ENCODE assay signal across 1 cellular context in genomic region chr22:40241200-40241763, GRCh38.
A peak's percentile ranks its signal among the peaks of the same experiment; 100 is the strongest.
TF ChIP-seq lines count a peak whose summit lies in the region.

No MANE protein-coding gene starts in this region.

TF ChIP-seq in GM12878, 131 proteins besides CTCF, POLR2A, EP300 and RAD21 (continued from another document):
- TF ChIP-seq PAX5 (IDR thresholded peaks at IDR 0.05; ENCODE audit: borderline replicate concordance, low read depth, low read length): no peak
- TF ChIP-seq SRF (IDR thresholded peaks at IDR 0.05; ENCODE audit: low read depth in 2 of 2, low read length in 2 of 2): no peak
- no peak for TF ChIP-seq SP1 (IDR thresholded peaks at IDR 0.05; ENCODE audit: low read depth, low read length)
- TF ChIP-seq STAT3 (IDR thresholded peaks at IDR 0.05; ENCODE audit: low read depth, low read length): no peak
- TF ChIP-seq KLF5 (IDR thresholded peaks at IDR 0.05; ENCODE audit: partially characterized antibody): no peak
- no peak for TF ChIP-seq RELA (IDR thresholded peaks at IDR 0.05; ENCODE audit: borderline replicate concordance, partially characterized antibody)
- no peak for TF ChIP-seq YY1 (IDR thresholded peaks at IDR 0.05; ENCODE audit: low read depth, low read length)
- TF ChIP-seq ZNF274 (IDR thresholded peaks at IDR 0.05; ENCODE audit: insufficient read depth, insufficient read length): no peak
- no peak for TF ChIP-seq MYC (IDR thresholded peaks at IDR 0.05; ENCODE audit: insufficient read depth, insufficient read length, insufficient replicate concordance, low read length, severe bottlenecking)
- TF ChIP-seq STAT1 (conservative IDR thresholded peaks at IDR 0.05): no peak
- TF ChIP-seq MXI1 (IDR thresholded peaks at IDR 0.05; ENCODE audit: low read depth, low read length): no peak
- no peak for TF ChIP-seq SIN3A (IDR thresholded peaks at IDR 0.05; ENCODE audit: low read depth, low read length)
- TF ChIP-seq EED (IDR thresholded peaks at IDR 0.05; ENCODE audit: low read depth): no peak
- no peak for TF ChIP-seq RB1 (IDR thresholded peaks at IDR 0.05; ENCODE audit: borderline replicate concordance)
- TF ChIP-seq ZBTB33 (IDR thresholded peaks at IDR 0.05): no peak
- TF ChIP-seq ZBTB40 (IDR thresholded peaks at IDR 0.05; ENCODE audit: borderline replicate concordance): no peak
- TF ChIP-seq ASH2L (IDR thresholded peaks at IDR 0.05; ENCODE audit: borderline replicate concordance, low read depth): no peak
- TF ChIP-seq E2F4 (IDR thresholded peaks at IDR 0.05; ENCODE audit: low read depth, low read length): no peak
- TF ChIP-seq SUPT20H (IDR thresholded peaks at IDR 0.05; ENCODE audit: borderline replicate concordance, control insufficient read depth, low read depth, low read length): no peak
- no peak for TF ChIP-seq JUNB (IDR thresholded peaks at IDR 0.05)
- no peak for TF ChIP-seq ZZZ3 (IDR thresholded peaks at IDR 0.05; ENCODE audit: control insufficient read depth, insufficient read length, low read depth)
- no peak for TF ChIP-seq BCL3 (IDR thresholded peaks at IDR 0.05; ENCODE audit: borderline replicate concordance, insufficient read depth, low read depth, low read length, poor library complexity, severe bottlenecking)
- 0 out of 2 replicates have a peak, but pooled peaks have one; percentile 42 for TF ChIP-seq NBN (IDR thresholded peaks at IDR 0.05)
- TF ChIP-seq GABPA (IDR thresholded peaks at IDR 0.05; ENCODE audit: low read depth): no peak
- no peak for TF ChIP-seq NFYA (IDR thresholded peaks at IDR 0.05; ENCODE audit: borderline replicate concordance, low read depth, low read length)
- TF ChIP-seq ZNF217 (IDR thresholded peaks at IDR 0.05): no peak
- no peak for TF ChIP-seq ATF2 (IDR thresholded peaks at IDR 0.05; ENCODE audit: low read length)
- no peak for TF ChIP-seq SIX5 (IDR thresholded peaks at IDR 0.05; ENCODE audit: low read depth, low read length, severe bottlenecking)
- no peak for TF ChIP-seq REST (IDR thresholded peaks at IDR 0.05; ENCODE audit: low read depth, low read length)
- no peak for TF ChIP-seq SREBF2 (IDR thresholded peaks at IDR 0.05; ENCODE audit: low read length)
- no peak for TF ChIP-seq USF1 (IDR thresholded peaks at IDR 0.05; ENCODE audit: borderline replicate concordance, extremely low read length, insufficient read depth, low read depth, low read length)
- no peak for TF ChIP-seq BMI1 (IDR thresholded peaks at IDR 0.05; ENCODE audit: borderline replicate concordance)
- TF ChIP-seq CHD1 (IDR thresholded peaks at IDR 0.05; ENCODE audit: low read depth, low read length): no peak
- TF ChIP-seq EZH2 (IDR thresholded peaks at IDR 0.05; ENCODE audit: borderline replicate concordance, control insufficient read depth, low read depth, low read length): no peak
- no peak for TF ChIP-seq MLLT1 (IDR thresholded peaks at IDR 0.05)
- TF ChIP-seq NR2F1 (conservative IDR thresholded peaks at IDR 0.05): peak; percentile 64
- no peak for TF ChIP-seq ZNF384 (IDR thresholded peaks at IDR 0.05; ENCODE audit: borderline replicate concordance, low read depth, low read length)
- no peak for TF ChIP-seq PRDM15 (CRISPR knock-in tag; IDR thresholded peaks at IDR 0.05)
- no peak for TF ChIP-seq HCFC1 (IDR thresholded peaks at IDR 0.05; ENCODE audit: low read length)
- TF ChIP-seq IKZF1 (conservative IDR thresholded peaks at IDR 0.05): peak; percentile 42; the same call in 1 of the 2 replicates
- TF ChIP-seq BCL11A (IDR thresholded peaks at IDR 0.05; ENCODE audit: low read depth, low read length): no peak
- TF ChIP-seq WRNIP1 (IDR thresholded peaks at IDR 0.05; ENCODE audit: borderline replicate concordance, low read depth, low read length): no peak
- no peak for TF ChIP-seq RCOR1 (conservative IDR thresholded peaks at IDR 0.05; ENCODE audit: low read depth, low read length)
- no peak for TF ChIP-seq ZNF207 (IDR thresholded peaks at IDR 0.05; ENCODE audit: borderline replicate concordance)
- TF ChIP-seq FOXM1 (IDR thresholded peaks at IDR 0.05; ENCODE audit: low read depth, low read length): no peak
